Comparison of ENCODE assay signal across 20 cellular contexts in genomic region chr3:187902938-187903337, GRCh38.
DNase-seq lines count a peak whose midpoint lies in the region; FAIRE-seq and TF ChIP-seq lines count a peak whose summit lies in the region.
"Had no signal": no experiment of that assay in that cellular context is flagged by ENCODE, and none has a peak within 500 bp of the region (broad histone marks: within the 10 kb centered on the region; RNA-seq: fewer than 3 reads in every experiment).

No MANE protein-coding gene starts in this region.

- H3K27ac Mint-ChIP-seq in HFFc6 = no peak overlapping the region
- H3K27ac Mint-ChIP-seq: B cell; CD4-positive, alpha-beta T cell; T-helper 1 cell treated with Interleukin-12 subunit alpha and Interleukin-12 subunit beta and Interleukin-4 antibody, amounts not matched to agents 30 μg/mL and 1 μg/mL, for 36 hours had no signal

- H3K4me1 Mint-ChIP-seq in HFFc6 (ENCODE audit: low read depth) = no peaks in the 10 kb centered on the region

- H3K27me3 ChIP-seq in OCI-LY1 (ENCODE audit: insufficient read depth, low read length) (no peaks in the 10 kb centered on the region), bronchial epithelial cell (ENCODE audit: control insufficient read depth, insufficient read depth, low read length) (no peaks in the 10 kb centered on the region), esophagus muscularis mucosa (no peaks in the 10 kb centered on the region)
- H3K27me3 ChIP-seq: Peyer's patch had no signal

- H3K9me3 ChIP-seq in OCI-LY1 (ENCODE audit: low read length) (no peaks in the 10 kb centered on the region), esophagus muscularis mucosa (no peaks in the 10 kb centered on the region)
- H3K9me3 ChIP-seq: Peyer's patch had no signal

- H3K4me1 ChIP-seq in OCI-LY1 (ENCODE audit: insufficient read depth, low read length, severe bottlenecking) (peaks cover 98% of the 10 kb centered on the region), esophagus muscularis mucosa (peaks cover 0 to 15% (median 14%) of the 10 kb centered on the region in 4 donors)
- H3K4me1 ChIP-seq: Peyer's patch had no signal

- no peaks in the 10 kb centered on the region for H3K9me3 Mint-ChIP-seq in HFFc6
- H3K9me3 Mint-ChIP-seq: CD4-positive, alpha-beta T cell; T-helper 1 cell treated with Interleukin-12 subunit alpha and Interleukin-12 subunit beta and Interleukin-4 antibody, amounts not matched to agents 30 μg/mL and 1 μg/mL, for 36 hours had no signal

- no peak overlapping the region for H2AFZ ChIP-seq in OCI-LY1 (ENCODE audit: low read length)

- peaks cover 6% of the 10 kb centered on the region for H3F3A ChIP-seq in OCI-LY1 (ENCODE audit: insufficient read depth, low read length)

- no peaks in the 10 kb centered on the region for H3K36me3 ChIP-seq in OCI-LY1 (ENCODE audit: insufficient read depth, low read length)
- no peaks in the 10 kb centered on the region for H3K36me3 ChIP-seq in bronchial epithelial cell (ENCODE audit: control insufficient read depth, insufficient read depth, low read length)
- H3K36me3 ChIP-seq in esophagus muscularis mucosa = no peaks in the 10 kb centered on the region
- H3K36me3 ChIP-seq: Peyer's patch had no signal

- no peaks in the 10 kb centered on the region for H4K20me1 ChIP-seq in OCI-LY1 (ENCODE audit: insufficient read depth, low read length)

- TF ChIP-seq EP300 in esophagus muscularis mucosa (IDR thresholded peaks at IDR 0.05) = no peak

- H3K4me3 Mint-ChIP-seq in HFFc6 = no peak overlapping the region
- H3K4me3 Mint-ChIP-seq: CD4-positive, alpha-beta T cell; T-helper 1 cell treated with Interleukin-12 subunit alpha and Interleukin-12 subunit beta and Interleukin-4 antibody, amounts not matched to agents 30 μg/mL and 1 μg/mL, for 36 hours had no signal

- no peaks in the 10 kb centered on the region for H3K36me3 Mint-ChIP-seq in HFFc6 (ENCODE audit: low read depth)

- 94% methylated on average over 1 of the region's 1 CpG for WGBS in esophagus muscularis mucosa

- H3K27me3 Mint-ChIP-seq in HFFc6 (ENCODE audit: insufficient read depth) = peaks cover 2% of the 10 kb centered on the region
- H3K27me3 Mint-ChIP-seq: CD4-positive, alpha-beta T cell had no signal

- no peaks in the 10 kb centered on the region for H3K9me2 ChIP-seq in OCI-LY1 (ENCODE audit: low read depth, low read length)

- no peak for FAIRE-seq in bronchial epithelial cell (lab: Jason Lieb, UNC)
- FAIRE-seq: D721Med, GM12891, H1 had no signal

- intact Hi-C loops in esophagus muscularis mucosa (cut with DNase I) = no loop called here

- peak overlapping the region; percentile 81; the same call in 1 of the 2 replicates for H3K4me2 ChIP-seq in OCI-LY1 (ENCODE audit: low read length)

- TF ChIP-seq POLR2A in esophagus muscularis mucosa (IDR thresholded peaks at IDR 0.05; ENCODE audit: low read depth) = no peak

- H3K79me2 ChIP-seq in OCI-LY1 (ENCODE audit: insufficient read depth, low read length) = no peaks in the 10 kb centered on the region

- peak; percentile 23 for DNase-seq in HFFc6
- DNase-seq in bronchial epithelial cell (ENCODE audit: low read depth) = peak; percentile 35
- DNase-seq in renal cortical epithelial cell (ENCODE audit: low read depth) = peak; percentile 69
- DNase-seq in esophagus muscularis mucosa (ENCODE audit: extremely low spot score) = no peak
- no peak for DNase-seq in D341Med (ENCODE audit: low spot score)
- DNase-seq in NCI-H1105 (lab: John Stamatoyannopoulos, UW) = no peak
- DNase-seq: CD4-positive, alpha-beta T cell; DMS79; GF-D8; NCI-H1417 treated with DMSO at 0.1 percent for 48 hours; NCI-H2029 treated with DMSO at 0.1 percent for 48 hours; NCI-H748 treated with DMSO at 0.1 percent for 48 hours; Peyer's patch; Right ventricle myocardium superior had no signal

- H3K4me3 ChIP-seq in OCI-LY1 (ENCODE audit: low read depth, low read length, poor library complexity, severe bottlenecking) (no peak overlapping the region), bronchial epithelial cell (ENCODE audit: low read depth, low read length) (no peak overlapping the region), esophagus muscularis mucosa (no peak overlapping the region)
- H3K4me3 ChIP-seq: Peyer's patch had no signal

- H3K27ac ChIP-seq in OCI-LY1 (ENCODE audit: low read depth, low read length, poor library complexity, severe bottlenecking) (peak overlapping the region; percentile 99), esophagus muscularis mucosa (replicated peaks in 1 of 4) (no peak overlapping the region)
- H3K27ac ChIP-seq: Peyer's patch had no signal

- peak overlapping the region; percentile 88 for H3K9ac ChIP-seq in OCI-LY1 (ENCODE audit: low read length)

- TF ChIP-seq CTCF in HFFc6 (IDR thresholded peaks at IDR 0.05) (no peak), OCI-LY1 (IDR thresholded peaks at IDR 0.05; ENCODE audit: low read length) (no peak), bronchial epithelial cell (IDR thresholded peaks at IDR 0.05; ENCODE audit: insufficient read depth, low read length, severe bottlenecking) (no peak), esophagus muscularis mucosa (IDR thresholded peaks at IDR 0.05) (no peak)

Comparison
In these comparisons a context has a peak if more than half of its experiments do, and no peak if none do; other contexts are left out.
1. DNase-seq: peak in HFFc6 (single experiment), bronchial epithelial cell (single experiment) and renal cortical epithelial cell (single experiment); none in esophagus muscularis mucosa (single experiment), D341Med (single experiment) and NCI-H1105 (single experiment).